ENCODE assay signal across 1 cellular context in the genomic region with DNA sequence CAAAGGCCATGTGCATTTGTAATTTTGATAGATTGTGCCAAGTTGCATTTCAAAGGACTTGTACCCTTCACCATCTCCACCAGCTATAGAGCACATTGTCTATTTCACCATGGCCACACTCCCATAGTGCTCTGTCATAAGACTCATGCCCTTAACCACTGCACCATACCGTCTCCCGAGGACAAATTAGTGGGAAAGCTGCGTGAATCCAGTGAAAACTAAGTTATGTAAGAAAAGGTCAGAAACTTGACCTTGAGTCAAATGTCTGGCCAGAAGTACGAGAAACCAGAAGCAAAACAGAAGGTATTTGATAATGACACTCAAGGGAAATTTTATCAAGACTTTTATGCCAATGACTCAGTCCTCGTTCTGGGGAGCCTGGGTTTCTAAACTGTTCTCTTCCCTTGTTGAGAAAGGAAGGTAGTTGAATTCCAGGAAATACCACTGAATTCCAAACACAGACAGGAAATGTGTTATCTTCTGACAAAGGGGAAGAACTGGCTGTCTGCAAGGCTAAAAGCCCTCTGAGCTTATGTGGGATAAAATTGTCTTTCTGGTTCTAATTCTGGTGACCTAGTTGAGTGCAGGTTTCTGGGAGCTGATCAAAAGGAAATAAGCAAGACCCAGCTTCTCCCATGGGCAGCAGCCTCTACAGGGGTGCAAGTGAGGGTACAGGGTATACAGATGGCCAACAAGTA.
TF ChIP-seq lines count a peak whose summit lies in the region.

No MANE protein-coding gene starts in this region.

TF ChIP-seq in K562, 482 proteins besides CTCF, POLR2A, EP300 and RAD21 (continued from another document):
- TF ChIP-seq, protein P1, sequence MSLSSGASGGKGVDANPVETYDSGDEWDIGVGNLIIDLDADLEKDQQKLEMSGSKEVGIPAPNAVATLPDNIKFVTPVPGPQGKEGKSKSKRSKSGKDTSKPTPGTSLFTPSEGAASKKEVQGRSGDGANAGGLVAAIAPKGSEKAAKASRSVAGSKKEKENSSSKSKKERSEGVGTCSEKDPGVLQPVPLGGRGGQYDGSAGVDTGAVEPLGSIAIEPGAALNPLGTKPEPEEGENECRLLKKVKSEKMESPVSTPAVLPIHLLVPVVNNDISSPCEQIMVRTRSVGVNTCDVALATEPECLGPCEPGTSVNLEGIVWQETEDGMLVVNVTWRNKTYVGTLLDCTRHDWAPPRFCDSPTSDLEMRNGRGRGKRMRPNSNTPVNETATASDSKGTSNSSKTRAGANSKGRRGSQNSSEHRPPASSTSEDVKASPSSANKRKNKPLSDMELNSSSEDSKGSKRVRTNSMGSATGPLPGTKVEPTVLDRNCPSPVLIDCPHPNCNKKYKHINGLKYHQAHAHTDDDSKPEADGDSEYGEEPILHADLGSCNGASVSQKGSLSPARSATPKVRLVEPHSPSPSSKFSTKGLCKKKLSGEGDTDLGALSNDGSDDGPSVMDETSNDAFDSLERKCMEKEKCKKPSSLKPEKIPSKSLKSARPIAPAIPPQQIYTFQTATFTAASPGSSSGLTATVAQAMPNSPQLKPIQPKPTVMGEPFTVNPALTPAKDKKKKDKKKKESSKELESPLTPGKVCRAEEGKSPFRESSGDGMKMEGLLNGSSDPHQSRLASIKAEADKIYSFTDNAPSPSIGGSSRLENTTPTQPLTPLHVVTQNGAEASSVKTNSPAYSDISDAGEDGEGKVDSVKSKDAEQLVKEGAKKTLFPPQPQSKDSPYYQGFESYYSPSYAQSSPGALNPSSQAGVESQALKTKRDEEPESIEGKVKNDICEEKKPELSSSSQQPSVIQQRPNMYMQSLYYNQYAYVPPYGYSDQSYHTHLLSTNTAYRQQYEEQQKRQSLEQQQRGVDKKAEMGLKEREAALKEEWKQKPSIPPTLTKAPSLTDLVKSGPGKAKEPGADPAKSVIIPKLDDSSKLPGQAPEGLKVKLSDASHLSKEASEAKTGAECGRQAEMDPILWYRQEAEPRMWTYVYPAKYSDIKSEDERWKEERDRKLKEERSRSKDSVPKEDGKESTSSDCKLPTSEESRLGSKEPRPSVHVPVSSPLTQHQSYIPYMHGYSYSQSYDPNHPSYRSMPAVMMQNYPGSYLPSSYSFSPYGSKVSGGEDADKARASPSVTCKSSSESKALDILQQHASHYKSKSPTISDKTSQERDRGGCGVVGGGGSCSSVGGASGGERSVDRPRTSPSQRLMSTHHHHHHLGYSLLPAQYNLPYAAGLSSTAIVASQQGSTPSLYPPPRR (CRISPR knock-in tag; IDR thresholded peaks at IDR 0.05; ENCODE audit: borderline replicate concordance): no peak
- TF ChIP-seq ZNF41 (CRISPR knock-in tag; conservative IDR thresholded peaks at IDR 0.05) (0 out of 2 replicates have a peak, but pooled peaks have one; percentile 36), ZNF76 (CRISPR knock-in tag; IDR thresholded peaks at IDR 0.05; ENCODE audit: borderline replicate concordance) (0 out of 2 replicates have a peak, but pooled peaks have one; percentile 41)
